In genomic region chr17:81403040-81403467, GRCh38 we compare ENCODE assay signal across 14 cellular contexts. TPM values are rescaled to one million over a fixed set of nuclear protein-coding genes. Genes with fewer than 3 reads are reported as not detected.
A peak's percentile ranks its signal among the peaks of the same experiment; 100 is the strongest.
DNase-seq lines count a peak whose midpoint lies in the region; ATAC-seq, FAIRE-seq and TF ChIP-seq lines count a peak whose summit lies in the region.
"Had no signal": no experiment of that assay in that cellular context is flagged by ENCODE, and none has a peak within 500 bp of the region (broad histone marks: within the 10 kb centered on the region; RNA-seq: fewer than 3 reads in every experiment).

No MANE protein-coding gene starts in this region.

- H3K9me3 ChIP-seq in Peyer's patch (no peaks in the 10 kb centered on the region), small intestine (ENCODE audit: control insufficient read depth, low read depth) (no peaks in the 10 kb centered on the region)

- H3K9ac ChIP-seq in rectal smooth muscle tissue (ENCODE audit: low read length): no peak overlapping the region

- TF ChIP-seq POLR2A in Peyer's patch (IDR thresholded peaks at IDR 0.05): no peak

- FAIRE-seq in small intestine (lab: Jason Lieb, UNC): no peak
- FAIRE-seq: GM12878 had no signal

- no peak for TF ChIP-seq CTCF in Peyer's patch (IDR thresholded peaks at IDR 0.05)
- TF ChIP-seq CTCF in fibroblast of pulmonary artery (IDR thresholded peaks at IDR 0.05; ENCODE audit: low read length, missing control alignments): peak; percentile 12

- no peak for ATAC-seq in HG03354 (IDR thresholded peaks at IDR 0.05; ENCODE audit: poor library complexity, severe bottlenecking, unreplicated experiment)
- ATAC-seq: GM12878 had no signal

- H3K4me3 ChIP-seq in Peyer's patch (peak overlapping the region in 1 of 4 donors; percentile 8), fibroblast of pulmonary artery (replicated peaks; ENCODE audit: low read depth, low read length) (peak overlapping the region; percentile 12), rectal smooth muscle tissue (ENCODE audit: low read length) (no peak overlapping the region), small intestine (ENCODE audit: low read depth in 1 of 2, low read length in 2 of 2) (no peak overlapping the region)
- H3K4me3 ChIP-seq: GM12878 had no signal

- no peaks in the 10 kb centered on the region for H3K27me3 ChIP-seq in Peyer's patch
- no peaks in the 10 kb centered on the region for H3K27me3 ChIP-seq in rectal smooth muscle tissue (ENCODE audit: control insufficient read depth, insufficient read depth, low read length)
- H3K27me3 ChIP-seq in small intestine (ENCODE audit: control insufficient read depth in 2 of 2, insufficient read depth in 2 of 2, low read length in 2 of 2): peaks cover 0 to 2% of the 10 kb centered on the region in 2 donors

- H3K4me1 ChIP-seq in Peyer's patch (peaks cover 3 to 51% (median 15%) of the 10 kb centered on the region in 4 donors), rectal smooth muscle tissue (ENCODE audit: control insufficient read depth, insufficient read depth, low read length) (peaks cover 43% of the 10 kb centered on the region), small intestine (ENCODE audit: control insufficient read depth in 2 of 2, insufficient read depth in 1 of 2, low read depth in 1 of 2, low read length in 1 of 2) (no peaks in the 10 kb centered on the region)

- DNase-seq in AG08396 (ENCODE audit: low spot score) (peak; percentile 59), Peyer's patch (no peak), fibroblast of pulmonary artery (ENCODE audit: low read depth) (no peak), DMS53 treated with DMSO at 0.1 percent for 48 hours (lab: John Stamatoyannopoulos, UW; ENCODE audit: unreplicated experiment) (no peak), cortex of kidney (lab: John Stamatoyannopoulos, UW) (no peak), small intestine (no peak)
- DNase-seq: activated CD4-positive, alpha-beta T cell treated with anti-CD3 and anti-CD28 coated beads, Interleukin-2, amount 50 U/mL, for 48 hours; CD4-positive, alpha-beta T cell; NCI-H1417 treated with DMSO at 0.1 percent for 48 hours; SIG-M5; stimulated activated naive CD4-positive, alpha-beta T cell had no signal

- peak overlapping the region in 3 of 4 donors; percentile 10 to 95 (median 92) for H3K27ac ChIP-seq in Peyer's patch
- H3K27ac ChIP-seq in rectal smooth muscle tissue (ENCODE audit: low read depth, low read length): peak overlapping the region; percentile 40
- H3K27ac ChIP-seq in small intestine (ENCODE audit: low read depth in 1 of 2, low read length in 1 of 2): peak overlapping the region in 1 of 2 donors; percentile 16

- WGBS in small intestine, 3 donors: 59 to 72% (median 69%) methylated on average over 8 of the region's 8 CpGs

- no peaks in the 10 kb centered on the region for H3K36me3 ChIP-seq in Peyer's patch
- no peaks in the 10 kb centered on the region for H3K36me3 ChIP-seq in rectal smooth muscle tissue (ENCODE audit: control insufficient read depth, insufficient read depth, low read length)
- H3K36me3 ChIP-seq in small intestine (ENCODE audit: control insufficient read depth in 2 of 2, insufficient read depth in 2 of 2, low read length in 2 of 2): no peaks in the 10 kb centered on the region

RNA-seq across cellular contexts. Expression of gene BAHCC1, which starts 7.8 kb away (rescaled TPM):
- total RNA-seq in Peyer's patch: 10 to 100 TPM; 11.6 to 43.0 (median 23.9) TPM
- 10 to 100 TPM in 1 of 3 donors, 1 to 10 TPM in 2; 2.2 to 13.4 (median 6.3) TPM for polyA plus RNA-seq in small intestine
